8 cellular contexts compared by ENCODE assay signal in genomic region chr19:58562126-58563033, GRCh38. TPM values are rescaled to one million over a fixed set of nuclear protein-coding genes. Genes with fewer than 3 reads are reported as not detected.
DNase-seq lines count a peak whose midpoint lies in the region; ATAC-seq and TF ChIP-seq lines count a peak whose summit lies in the region.

No MANE protein-coding gene starts in this region.

- peaks cover 11% of the 10 kb centered on the region for H3K79me2 ChIP-seq in Karpas-422 (ENCODE audit: low read length)

- CTCF ChIA-PET in AG04449 (lab: Yijun Ruan, JAX), result interaction anchor here (1.0 to 2.5 kb wide), 4 partner anchors 16 to 48 kb away, joined by 3 to 11 read pairs (median 4); partner anchors contain the start of gene ZBTB45

- ATAC-seq in HG03342 (IDR thresholded peaks at IDR 0.05; ENCODE audit: unreplicated experiment), result no peak
- no peak for ATAC-seq in GM18907 (IDR thresholded peaks at IDR 0.05; ENCODE audit: unreplicated experiment)

- H3K9ac ChIP-seq in Karpas-422 (ENCODE audit: low read length), result peak overlapping the region; percentile 74
- H3K9ac ChIP-seq in mucosa of stomach (ENCODE audit: low read length), result peak overlapping the region; percentile 40

- no peaks in the 10 kb centered on the region for H3K4me1 Mint-ChIP-seq in type B pancreatic cell (ENCODE audit: unreplicated experiment)

- H3K4me3 Mint-ChIP-seq in type B pancreatic cell, result no peak overlapping the region

- H3K27me3 ChIP-seq in Karpas-422 (ENCODE audit: low read length), result no peaks in the 10 kb centered on the region
- H3K27me3 ChIP-seq in mucosa of stomach (ENCODE audit: control insufficient read depth, insufficient read depth, low read length), result no peaks in the 10 kb centered on the region

- H3K9me2 ChIP-seq in Karpas-422 (replicated peaks; ENCODE audit: insufficient read depth, low read length), result no peaks in the 10 kb centered on the region

- H3K27ac ChIP-seq in Karpas-422 (ENCODE audit: low read length), result peak overlapping the region; percentile 53

- H3K9me3 ChIP-seq in Karpas-422 (ENCODE audit: low read length) (no peaks in the 10 kb centered on the region), mucosa of stomach (ENCODE audit: control insufficient read depth, low read length) (no peaks in the 10 kb centered on the region)

- H3K27me3 Mint-ChIP-seq in type B pancreatic cell, result no peaks in the 10 kb centered on the region

- peaks cover 5% of the 10 kb centered on the region for H3K36me3 Mint-ChIP-seq in type B pancreatic cell

- H3K4me3 ChIP-seq in AG04449 (ENCODE audit: low read depth, low read length), result peak overlapping the region; percentile 49
- H3K4me3 ChIP-seq in Karpas-422 (ENCODE audit: low read length), result peak overlapping the region; percentile 60; the same call in 1 of the 2 replicates
- peak overlapping the region; percentile 45 for H3K4me3 ChIP-seq in mucosa of stomach (ENCODE audit: low read length)

- POLR2A ChIA-PET in AG04449 (lab: Yijun Ruan, JAX), result interaction anchor here (1.0 kb wide), 1 partner anchor 9 kb away, joined by 4 read pairs; no protein-coding TSS in a partner anchor

- DNase-seq in AG04449 (ENCODE audit: low read depth, low spot score) (no peak), Karpas-422 (peak; percentile 75), dermis blood vessel endothelial cell (peak; percentile 41), type B pancreatic cell (ENCODE audit: extremely low spot score, unreplicated experiment) (no peak), COLO668 (lab: John Stamatoyannopoulos, UW; ENCODE audit: unreplicated experiment) (no peak)

- H3K9me3 Mint-ChIP-seq in type B pancreatic cell, result no peaks in the 10 kb centered on the region

- H3K36me3 ChIP-seq in Karpas-422 (ENCODE audit: insufficient read depth, low read length) (no peaks in the 10 kb centered on the region), mucosa of stomach (ENCODE audit: control insufficient read depth, insufficient read depth, low read length) (no peaks in the 10 kb centered on the region)

- H3K27ac Mint-ChIP-seq in type B pancreatic cell, result no peak overlapping the region

- H3K4me1 ChIP-seq in Karpas-422 (ENCODE audit: low read length), result peaks cover 46% of the 10 kb centered on the region
- H3K4me1 ChIP-seq in mucosa of stomach (ENCODE audit: control insufficient read depth, insufficient read depth, low read length), result peaks cover 36% of the 10 kb centered on the region

- no peak for TF ChIP-seq CTCF in AG04449 (IDR thresholded peaks at IDR 0.05; ENCODE audit: insufficient read depth, low read length, missing control alignments)
- TF ChIP-seq CTCF in type B pancreatic cell (conservative IDR thresholded peaks at IDR 0.05), result no peak

- no peak overlapping the region; the same call in 1 of the 2 replicates for H2AFZ ChIP-seq in Karpas-422 (ENCODE audit: low read length)

- peak overlapping the region; percentile 75 for H3K4me2 ChIP-seq in Karpas-422 (ENCODE audit: low read depth, low read length, poor library complexity, severe bottlenecking)

- H4K20me1 ChIP-seq in Karpas-422 (ENCODE audit: insufficient read depth, low read depth, low read length), result no peaks in the 10 kb centered on the region

RNA-seq across cellular contexts. Expression of gene UBE2M, which starts 4.0 kb away (rescaled TPM):
- total RNA-seq in Karpas-422 (2014; rRNA removed; shearing (Covaris generic); ENCODE audit: low replicate concordance), result 33.4 and 90.6 TPM in 2 replicates
- 58.9 and 67.6 TPM in 2 replicates for total RNA-seq in dermis blood vessel endothelial cell
- 78.0 and 81.9 TPM in 2 replicates for total RNA-seq in type B pancreatic cell (ENCODE audit: low replicate concordance)

RNA-seq across cellular contexts. Expression of gene CHMP2A, which starts 7.5 kb away (rescaled TPM):
- total RNA-seq in Karpas-422 (2014; rRNA removed; shearing (Covaris generic); ENCODE audit: low replicate concordance), result 54.2 and 85.9 TPM in 2 replicates
- total RNA-seq in dermis blood vessel endothelial cell (84.6 and 107 TPM in 2 replicates), type B pancreatic cell (ENCODE audit: low replicate concordance) (86.5 and 97.7 TPM in 2 replicates)

RNA-seq across cellular contexts. Expression of gene MZF1, which starts 10.8 kb away (rescaled TPM):
- total RNA-seq in Karpas-422 (2014; rRNA removed; shearing (Covaris generic); ENCODE audit: low replicate concordance), result 13.3 and 20.1 TPM in 2 replicates
- total RNA-seq in dermis blood vessel endothelial cell (14.5 and 15.8 TPM in 2 replicates), type B pancreatic cell (ENCODE audit: low replicate concordance) (22.9 and 30.0 TPM in 2 replicates)

RNA-seq across cellular contexts. Expression of gene TRIM28, which starts 18.5 kb away (rescaled TPM):
- 142 and 257 TPM in 2 replicates for total RNA-seq in Karpas-422 (2014; rRNA removed; shearing (Covaris generic); ENCODE audit: low replicate concordance)
- total RNA-seq in dermis blood vessel endothelial cell (259 and 492 TPM in 2 replicates), type B pancreatic cell (ENCODE audit: low replicate concordance) (401 and 679 TPM in 2 replicates)

RNA-seq across cellular contexts. Expression of gene ZBTB45, which starts 42.8 kb away (rescaled TPM):
- total RNA-seq in Karpas-422 (2014; rRNA removed; shearing (Covaris generic); ENCODE audit: low replicate concordance), result 2.0 and 4.7 TPM in 2 replicates
- total RNA-seq in dermis blood vessel endothelial cell (6.1 and 9.3 TPM in 2 replicates), type B pancreatic cell (ENCODE audit: low replicate concordance) (18.6 and 20.2 TPM in 2 replicates)

Comparison
In these comparisons a context has a peak if more than half of its experiments do, and no peak if none do; other contexts are left out.
1. DNase-seq: peak in Karpas-422 (single experiment) and dermis blood vessel endothelial cell (single experiment); none in AG04449 (single experiment), type B pancreatic cell (single experiment) and COLO668 (single experiment).
2. Peak in every context shown above with its lines, with median percentiles within 50 percentile points of each other: H3K4me3 ChIP-seq.